In genomic region chr6:15008269-15008668, GRCh38 we compare ENCODE assay signal across 19 cellular contexts.
"Had no signal": no experiment of that assay in that cellular context is flagged by ENCODE, and none has a peak within 500 bp of the region (broad histone marks: within the 10 kb centered on the region; RNA-seq: fewer than 3 reads in every experiment).

No MANE protein-coding gene starts in this region.

- H3K4me2 ChIP-seq: KMS-11 had no signal

- H3K27me3 ChIP-seq: SJCRH30 had no signal

- DNase-seq: IMR-90, Kasumi-1, MM.1S, NCI-H1092 treated with DMSO at 0.1 percent for 48 hours, NCI-H1436, NCI-H187, NCI-H2029, NCI-H2081 treated with DMSO at 0.1 percent for 48 hours, NCI-H2171, NCI-H226, NCI-H446, NCI-H510A, NCI-H524 treated with DMSO at 0.1 percent for 48 hours, NCI-H774, RPMI8226, SHP77 treated with DMSO at 0.1 percent for 48 hours, SJCRH30 had no signal

- H3K27ac ChIP-seq: KMS-11, SJCRH30 had no signal

- H3K9me3 ChIP-seq: SJCRH30 had no signal

- H3K36me3 ChIP-seq: SJCRH30 had no signal

- H3K4me3 ChIP-seq: SJCRH30 had no signal

- ATAC-seq: SK-N-SH treated with all-trans-retinoic acid at 6 μM for 48 hours had no signal

- H3K9ac ChIP-seq: KMS-11 had no signal
